In the genomic region with DNA sequence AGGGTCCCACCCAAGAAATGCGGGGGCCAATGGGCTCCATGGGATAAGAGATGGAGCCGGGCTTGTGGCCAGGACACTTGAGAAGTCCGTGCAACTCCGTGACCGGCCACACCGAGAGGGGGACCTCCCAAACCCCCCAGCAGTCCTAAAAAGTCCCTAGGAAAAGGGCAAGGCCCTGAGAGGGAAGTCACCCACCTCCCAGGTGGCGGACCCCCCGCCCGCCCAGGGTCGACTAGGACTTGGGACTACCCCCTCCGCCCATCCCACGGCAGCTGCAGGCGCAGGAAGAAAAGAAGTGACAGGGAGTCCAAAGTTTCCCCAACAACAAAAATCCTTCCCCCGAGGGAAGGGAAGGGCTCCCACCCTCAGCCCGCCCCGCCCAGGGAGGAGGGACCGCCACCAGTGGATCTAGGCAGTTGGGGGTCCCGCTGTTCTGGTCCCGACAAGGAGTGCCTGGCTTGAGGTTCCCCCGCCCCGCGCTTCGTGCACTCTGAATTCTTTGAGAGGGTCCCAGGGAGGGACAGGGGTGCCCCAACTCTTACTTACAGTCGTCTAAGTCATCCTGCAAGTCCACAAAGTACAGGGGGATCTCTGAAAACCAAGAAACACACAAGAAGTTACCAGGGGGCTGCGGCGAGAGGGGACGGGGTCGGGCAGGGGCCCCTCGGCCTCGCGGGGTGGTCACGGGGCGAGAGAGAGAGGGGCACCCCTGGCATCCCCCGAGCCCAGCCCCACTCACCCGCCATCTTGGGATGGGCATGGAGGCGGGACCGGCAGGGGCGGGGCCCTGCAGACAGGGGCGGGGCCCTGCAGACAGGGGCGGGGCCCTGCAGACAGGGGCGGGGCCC, we compare ENCODE assay signal across 8 cellular contexts. TPM values are rescaled to one million over a fixed set of nuclear protein-coding genes. Genes with fewer than 3 reads are reported as not detected.
DNase-seq lines count a peak whose midpoint lies in the region; ATAC-seq and TF ChIP-seq lines count a peak whose summit lies in the region.

No MANE protein-coding gene starts in this region.

- H3K27me3 ChIP-seq in PC-9 (ENCODE audit: insufficient read depth, low read depth) (no peaks in the 10 kb centered on the region), trophoblast cell (ENCODE audit: insufficient read depth, low read length) (no peaks in the 10 kb centered on the region)

- H4K12ac ChIP-seq in trophoblast cell (ENCODE audit: low read depth, low read length), result peak overlapping the region; percentile 89

- H2AFZ ChIP-seq in PC-9 (peak overlapping the region; percentile 87), trophoblast cell (ENCODE audit: insufficient read depth, low read length, poor library complexity) (peak overlapping the region; percentile 50)

- H3K9me3 ChIP-seq in PC-9 (ENCODE audit: insufficient read depth, low read depth) (no peaks in the 10 kb centered on the region), trophoblast cell (ENCODE audit: insufficient read depth, low read depth, low read length) (no peaks in the 10 kb centered on the region)

- no peaks in the 10 kb centered on the region for H3K9me3 Mint-ChIP-seq in activated naive CD8-positive, alpha-beta T cell treated with anti-CD3 and anti-CD28 coated beads for 36 hours

- BruUV-seq in PC-9 (replicated peaks; lab: Mats Ljungman, UMichigan), result TSS peak; percentile 30

- intact Hi-C loops in PC-9 (cut with micrococcal nuclease; ENCODE audit: unreplicated experiment) (loop anchor here (1.0 kb wide), 1 partner anchor 80 kb away; a partner anchor contains a TSS), Right ventricle myocardium superior (cut with DNase I) (no loop called here)

- H4K91ac ChIP-seq in trophoblast cell (ENCODE audit: low read depth, low read length), result peak overlapping the region; percentile 58

- H3K4me3 ChIP-seq in PC-9 (peak overlapping the region; percentile 94), trophoblast cell (ENCODE audit: low read depth, low read length) (peak overlapping the region; percentile 74)

- H4K20me1 ChIP-seq in PC-9 (ENCODE audit: insufficient read depth), result 0 out of 2 replicates have a peak, but pooled peaks cover 4% of the 10 kb centered on the region

- peak overlapping the region; percentile 1 for H3K18ac ChIP-seq in trophoblast cell (ENCODE audit: low read length)

- peaks cover 31% of the 10 kb centered on the region for H3K79me2 ChIP-seq in PC-9 (ENCODE audit: low read depth)
- peaks cover 6% of the 10 kb centered on the region for H3K79me2 ChIP-seq in trophoblast cell (ENCODE audit: control insufficient read depth, insufficient read depth, low read length, poor library complexity)

- WGBS in trophoblast cell (ENCODE audit: extremely low coverage, insufficient coverage, insufficient read length), result no CpG with 5 or more reads among the region's 41 CpGs

- H3K4me1 Mint-ChIP-seq in activated naive CD8-positive, alpha-beta T cell treated with anti-CD3 and anti-CD28 coated beads for 36 hours, result peaks cover 58% of the 10 kb centered on the region

- peak overlapping the region; percentile 41 for H3K4ac ChIP-seq in trophoblast cell (ENCODE audit: low read depth, low read length)

- H3F3A ChIP-seq in PC-9 (ENCODE audit: insufficient read depth, low read depth), result no peaks in the 10 kb centered on the region

- H3K36me3 Mint-ChIP-seq in activated naive CD8-positive, alpha-beta T cell treated with anti-CD3 and anti-CD28 coated beads for 36 hours, result peaks cover 25% of the 10 kb centered on the region

- ATAC-seq in HG02798 (IDR thresholded peaks at IDR 0.05; ENCODE audit: poor library complexity, unreplicated experiment) (peak; percentile 71), Right ventricle myocardium superior (ENCODE audit: poor library complexity) (peak; percentile 93)

- peak overlapping the region; percentile 97 for H4K8ac ChIP-seq in trophoblast cell (ENCODE audit: low read depth, low read length)

- H3K9ac ChIP-seq in trophoblast cell (ENCODE audit: low read length), result no peak overlapping the region

- H3K27ac Mint-ChIP-seq in activated naive CD8-positive, alpha-beta T cell treated with anti-CD3 and anti-CD28 coated beads for 36 hours, result peak overlapping the region; percentile 92

- H3K27me3 Mint-ChIP-seq in activated naive CD8-positive, alpha-beta T cell treated with anti-CD3 and anti-CD28 coated beads for 36 hours, result no peaks in the 10 kb centered on the region

- H2BK120ac ChIP-seq in trophoblast cell (ENCODE audit: insufficient read depth, low read length, poor library complexity), result peak overlapping the region; percentile 49

- peak; percentile 40 for DNase-seq in SIG-M5 treated with dmso at 0.1 percent for 504 hours (lab: John Stamatoyannopoulos, UW; ENCODE audit: unreplicated experiment)
- no peak for DNase-seq in SIG-M5 (lab: John Stamatoyannopoulos, UW)
- DNase-seq in PC-9, result no peak
- DNase-seq in activated naive CD8-positive, alpha-beta T cell treated with anti-CD3 and anti-CD28 coated beads for 36 hours, result no peak
- peak; percentile 80 for DNase-seq in Right ventricle myocardium superior
- DNase-seq in trophoblast cell, result peak in 1 of 2 donors; percentile 49
- DNase-seq in islet precursor cell, result no peak

- H2BK5ac ChIP-seq in trophoblast cell (ENCODE audit: low read depth, low read length, poor library complexity), result peak overlapping the region; percentile 5

- peak overlapping the region; percentile 33 for H2AK5ac ChIP-seq in trophoblast cell (ENCODE audit: low read length)

- H3K4me2 ChIP-seq in PC-9 (peak overlapping the region; percentile 86), trophoblast cell (ENCODE audit: low read length) (peak overlapping the region; percentile 56)

- H3K4me1 ChIP-seq in PC-9 (replicated peaks; ENCODE audit: insufficient read depth) (peaks cover 13% of the 10 kb centered on the region), trophoblast cell (ENCODE audit: control insufficient read depth in 1 of 2, insufficient read depth in 2 of 2, low read length in 2 of 2) (peaks cover 3 to 4% of the 10 kb centered on the region in 2 experiments)

- H3K14ac ChIP-seq in trophoblast cell (ENCODE audit: low read length), result peak overlapping the region; percentile 73

- H3K27ac ChIP-seq in PC-9, result no peak overlapping the region
- no peak overlapping the region for H3K27ac ChIP-seq in trophoblast cell (ENCODE audit: low read depth, low read length)

- no peaks in the 10 kb centered on the region for H3K9me2 ChIP-seq in PC-9 (ENCODE audit: insufficient read depth)

- H2BK12ac ChIP-seq in trophoblast cell (ENCODE audit: low read length), result no peak overlapping the region

- H3K4me3 Mint-ChIP-seq in activated naive CD8-positive, alpha-beta T cell treated with anti-CD3 and anti-CD28 coated beads for 36 hours, result peak overlapping the region; percentile 82

- POLR2A ChIA-PET in PC-9 (lab: Charles Lee; ENCODE audit: unreplicated experiment), result no interaction called here

- CTCF ChIA-PET in PC-9 (lab: Charles Lee), result no interaction called here

- H3K23ac ChIP-seq in trophoblast cell (ENCODE audit: low read length), result no peak overlapping the region

- H3K79me1 ChIP-seq in trophoblast cell (ENCODE audit: low read length), result peaks cover 8% of the 10 kb centered on the region

- TF ChIP-seq CTCF in PC-9 (conservative IDR thresholded peaks at IDR 0.05), result no peak

- peaks cover 19% of the 10 kb centered on the region for H3K36me3 ChIP-seq in PC-9 (ENCODE audit: low read depth)
- H3K36me3 ChIP-seq in trophoblast cell (ENCODE audit: control insufficient read depth in 1 of 2, insufficient read depth in 2 of 2, low read length in 2 of 2), result peaks cover 11 to 12% of the 10 kb centered on the region in 2 experiments

RNA-seq across cellular contexts. Expression of a gene that starts 0.6 kb away (rescaled TPM):
- total RNA-seq in PC-9 (2021) (22.6 and 28.9 TPM in 2 replicates), Right ventricle myocardium superior (5.8 TPM)
- total RNA-seq in activated naive CD8-positive, alpha-beta T cell treated with anti-CD3 and anti-CD28 coated beads for 36 hours, result 10 to 100 TPM; 12.8 to 13.9 TPM
- 7.7 and 8.0 TPM in 2 replicates for polyA plus RNA-seq in trophoblast cell (2013)

Comparison
In these comparisons a context has a peak if more than half of its experiments do, and no peak if none do; other contexts are left out.
1. DNase-seq: peak in SIG-M5 treated with dmso at 0.1 percent for 504 hours (single experiment) and Right ventricle myocardium superior (single experiment); none in SIG-M5 (single experiment), PC-9 (0 of 2), activated naive CD8-positive, alpha-beta T cell treated with anti-CD3 and anti-CD28 coated beads for 36 hours (single experiment) and islet precursor cell (single experiment).